ENCODE assay signal across 13 cellular contexts in the genomic region with DNA sequence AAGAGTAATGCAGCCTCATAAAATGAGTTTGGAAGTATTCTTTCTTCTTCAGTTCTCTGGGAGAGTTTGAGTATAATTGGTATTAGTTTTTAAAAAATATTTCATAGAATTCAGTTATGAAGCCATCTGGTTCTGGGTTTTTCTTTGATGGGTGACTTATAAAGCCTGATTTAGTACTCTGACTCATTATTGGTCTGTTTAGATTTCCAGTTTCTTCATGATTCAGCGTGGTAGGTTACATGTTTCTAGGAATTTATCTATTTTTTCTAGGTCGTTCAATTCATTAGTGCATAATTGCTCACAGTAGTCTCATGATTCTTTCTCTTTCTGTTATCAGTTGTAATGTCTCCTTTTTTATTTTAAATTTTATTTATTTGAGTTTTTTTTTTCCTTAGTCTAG.
A peak's percentile ranks its signal among the peaks of the same experiment; 100 is the strongest.
DNase-seq lines count a peak whose midpoint lies in the region; ATAC-seq, FAIRE-seq and TF ChIP-seq lines count a peak whose summit lies in the region.
"Had no signal": no experiment of that assay in that cellular context is flagged by ENCODE, and none has a peak within 500 bp of the region (broad histone marks: within the 10 kb centered on the region; RNA-seq: fewer than 3 reads in every experiment).

No MANE protein-coding gene starts in this region.

- no peak for TF ChIP-seq POLR2A in body of pancreas (IDR thresholded peaks at IDR 0.05)
- no peak for TF ChIP-seq POLR2A in HepG2 (IDR thresholded peaks at IDR 0.05; ENCODE audit: insufficient read depth in 1 of 2, low read depth in 2 of 2, low read length in 2 of 2)

- H3K9me2 ChIP-seq in SK-N-SH: no peaks in the 10 kb centered on the region; the same call in 1 of the 2 replicates

- H3K79me2 ChIP-seq in SK-N-SH (ENCODE audit: insufficient read depth) (no peaks in the 10 kb centered on the region), HepG2 (ENCODE audit: insufficient read depth, low read length) (no peaks in the 10 kb centered on the region)

- 15% methylated on average over 2 of the region's 2 CpGs for WGBS in SK-N-SH (ENCODE audit: low lambda C conversion rate)
- 37 to 38% methylated on average over 2 of the region's 2 CpGs for WGBS in body of pancreas, 2 donors
- 4% methylated on average over 2 of the region's 2 CpGs for WGBS in HepG2 (ENCODE audit: low lambda C conversion rate)

- CTCF ChIA-PET in SK-N-SH (lab: Yijun Ruan, JAX) (interaction anchor here (0.7 to 0.9 kb wide), 2 partner anchors 8 to 391 kb away, joined by 3 read pairs; no protein-coding TSS in a partner anchor), HepG2 (lab: Yijun Ruan, JAX; ENCODE audit: low intra/inter-chr PET ratio, low total read pairs) (no interaction called here)

- DNase-seq in SK-N-SH: no peak
- DNase-seq in fibroblast of pulmonary artery (ENCODE audit: low read depth): peak; percentile 41
- no peak for DNase-seq in body of pancreas
- no peak for DNase-seq in WERI-Rb-1
- no peak for DNase-seq in occipital lobe (lab: John Stamatoyannopoulos, UW)
- DNase-seq in HepG2 (ENCODE audit: low spot score): no peak
- DNase-seq: activated CD8-positive, alpha-beta memory T cell treated with anti-CD3 and anti-CD28 coated beads for 24 hours; activated naive CD4-positive, alpha-beta T cell treated with anti-CD3 and anti-CD28 coated beads, Interleukin-2, amount 10 ng/mL, durations not matched to agents 7 days and 5 days; colonic mucosa; glutamatergic neuron; T-helper 2 cell had no signal

- H3K9me3 ChIP-seq in SK-N-SH (no peaks in the 10 kb centered on the region), body of pancreas (no peaks in the 10 kb centered on the region), WERI-Rb-1 (ENCODE audit: severe bottlenecking) (no peaks in the 10 kb centered on the region), HepG2 (ENCODE audit: low read length) (no peaks in the 10 kb centered on the region)
- H3K9me3 ChIP-seq: colonic mucosa had no signal

- H3K27me3 ChIP-seq in SK-N-SH (ENCODE audit: insufficient read depth) (no peaks in the 10 kb centered on the region; the same call in 1 of the 2 replicates), body of pancreas (no peaks in the 10 kb centered on the region), WERI-Rb-1 (ENCODE audit: insufficient read depth, low read depth, severe bottlenecking) (no peaks in the 10 kb centered on the region), HepG2 (ENCODE audit: control insufficient read depth in 1 of 2, insufficient read depth in 2 of 2, low read length in 2 of 2) (no peaks in the 10 kb centered on the region)
- H3K27me3 ChIP-seq: colonic mucosa had no signal

- TF ChIP-seq EP300 in SK-N-SH (IDR thresholded peaks at IDR 0.05; ENCODE audit: borderline replicate concordance in 1 of 2, low read depth in 1 of 2, low read length in 1 of 2) (no peak), HepG2 (IDR thresholded peaks at IDR 0.05; ENCODE audit: low read depth in 2 of 2, low read length in 2 of 2) (no peak), HepG2 (CRISPR knock-in tag; IDR thresholded peaks at IDR 0.05; ENCODE audit: borderline replicate concordance) (no peak)

- H3K4me1 ChIP-seq in SK-N-SH (ENCODE audit: control insufficient read depth in 1 of 2, insufficient read depth in 2 of 2, low read depth in 1 of 2, low read length in 1 of 2): no peaks in the 10 kb centered on the region
- H3K4me1 ChIP-seq in body of pancreas: no peaks in the 10 kb centered on the region
- H3K4me1 ChIP-seq in HepG2 (ENCODE audit: insufficient read depth, low read length): no peaks in the 10 kb centered on the region
- H3K4me1 ChIP-seq: colonic mucosa had no signal

- H3F3A ChIP-seq in SK-N-SH (replicated peaks; ENCODE audit: insufficient read depth): no peaks in the 10 kb centered on the region

- H2AFZ ChIP-seq in SK-N-SH (ENCODE audit: low read depth) (no peak overlapping the region), HepG2 (ENCODE audit: low read length) (no peak overlapping the region)

- POLR2A ChIA-PET in SK-N-SH (lab: Yijun Ruan, JAX): no interaction called here
- POLR2A ChIA-PET in HepG2 (lab: Yijun Ruan, JAX): no interaction called here

- no peak overlapping the region for H3K9ac ChIP-seq in SK-N-SH
- H3K9ac ChIP-seq in HepG2 (ENCODE audit: insufficient read depth, low read depth, low read length): no peak overlapping the region

- no peak for TF ChIP-seq CTCF in 22Rv1 (IDR thresholded peaks at IDR 0.05)
- no peak for TF ChIP-seq CTCF in SK-N-SH (IDR thresholded peaks at IDR 0.05)
- TF ChIP-seq CTCF in fibroblast of pulmonary artery (IDR thresholded peaks at IDR 0.05; ENCODE audit: low read length, missing control alignments): no peak
- no peak for TF ChIP-seq CTCF in body of pancreas (IDR thresholded peaks at IDR 0.05)
- no peak for TF ChIP-seq CTCF in WERI-Rb-1 (IDR thresholded peaks at IDR 0.05; ENCODE audit: low read depth, low read length)
- no peak for TF ChIP-seq CTCF in HepG2 (CRISPR knock-in tag; IDR thresholded peaks at IDR 0.05)

- H3K27ac ChIP-seq in 22Rv1: peak overlapping the region; percentile 87
- H3K27ac ChIP-seq in SK-N-SH (ENCODE audit: low read depth in 2 of 2, low read length in 1 of 2): no peak overlapping the region
- no peak overlapping the region for H3K27ac ChIP-seq in body of pancreas
- no peak overlapping the region for H3K27ac ChIP-seq in WERI-Rb-1
- H3K27ac ChIP-seq in HepG2 (ENCODE audit: extremely low read length, insufficient read depth, low read length): no peak overlapping the region
- H3K27ac ChIP-seq: colonic mucosa had no signal

- H4K20me1 ChIP-seq in SK-N-SH (ENCODE audit: insufficient read depth): no peaks in the 10 kb centered on the region
- H4K20me1 ChIP-seq in HepG2 (ENCODE audit: insufficient read depth, low read length): no peaks in the 10 kb centered on the region

- no peak for FAIRE-seq in HepG2 (lab: Jason Lieb, UNC)

- no peak overlapping the region for H3K4me3 ChIP-seq in SK-N-SH (ENCODE audit: low read depth in 2 of 2, low read length in 1 of 2)
- no peak overlapping the region for H3K4me3 ChIP-seq in fibroblast of pulmonary artery (replicated peaks; ENCODE audit: low read depth, low read length)
- no peak overlapping the region for H3K4me3 ChIP-seq in body of pancreas
- no peak overlapping the region for H3K4me3 ChIP-seq in WERI-Rb-1 (ENCODE audit: low read depth, low read length)
- no peak overlapping the region for H3K4me3 ChIP-seq in HepG2 (replicated peaks in 1 of 3; ENCODE audit: insufficient read depth in 1 of 3, low read depth in 2 of 3, low read length in 3 of 3)
- H3K4me3 ChIP-seq: colonic mucosa had no signal

- peak; percentile 55 for ATAC-seq in GM18511 (IDR thresholded peaks at IDR 0.05; ENCODE audit: unreplicated experiment)
- no peak for ATAC-seq in body of pancreas
- no peak for ATAC-seq in HepG2

- in situ Hi-C loops in HepG2 (cut with HindIII; ENCODE audit: extremely low pct_ligation_motif_present, low pct_unique_long_range_greater_than_20kb): no loop called here

- no peak for TF ChIP-seq RAD21 in SK-N-SH (IDR thresholded peaks at IDR 0.05; ENCODE audit: low read length)
- no peak for TF ChIP-seq RAD21 in HepG2 (CRISPR knock-in tag; IDR thresholded peaks at IDR 0.05)

- intact Hi-C loops in body of pancreas (cut with DNase I): no loop called here
- intact Hi-C loops in HepG2 (cut with micrococcal nuclease; ENCODE audit: unreplicated experiment): no loop called here

- H3K36me3 ChIP-seq in SK-N-SH (replicated peaks in 1 of 2; ENCODE audit: control insufficient read depth in 1 of 2, insufficient read depth in 2 of 2, low read length in 1 of 2): no peaks in the 10 kb centered on the region
- no peaks in the 10 kb centered on the region for H3K36me3 ChIP-seq in body of pancreas (replicated peaks in 1 of 2; ENCODE audit: insufficient read depth in 1 of 2, low read depth in 2 of 2)
- H3K36me3 ChIP-seq in WERI-Rb-1: no peaks in the 10 kb centered on the region
- no peaks in the 10 kb centered on the region for H3K36me3 ChIP-seq in HepG2 (replicated peaks in 1 of 2; ENCODE audit: control insufficient read depth in 1 of 2, insufficient read depth in 2 of 2, low read length in 2 of 2)
- H3K36me3 ChIP-seq: colonic mucosa had no signal

- H3K4me2 ChIP-seq in SK-N-SH: peak overlapping the region; percentile 32; the same call in 1 of the 2 replicates
- H3K4me2 ChIP-seq in HepG2 (ENCODE audit: low read depth, low read length): no peak overlapping the region

- no TSS peak for BruUV-seq in HepG2 (replicated peaks; lab: Mats Ljungman, UMichigan)

TF ChIP-seq in SK-N-SH, 30 proteins besides CTCF, POLR2A, EP300 and RAD21 (continues in another document):
- TF ChIP-seq RXRA (IDR thresholded peaks at IDR 0.05; ENCODE audit: borderline replicate concordance, low read depth): no peak
- TF ChIP-seq, protein P1, sequence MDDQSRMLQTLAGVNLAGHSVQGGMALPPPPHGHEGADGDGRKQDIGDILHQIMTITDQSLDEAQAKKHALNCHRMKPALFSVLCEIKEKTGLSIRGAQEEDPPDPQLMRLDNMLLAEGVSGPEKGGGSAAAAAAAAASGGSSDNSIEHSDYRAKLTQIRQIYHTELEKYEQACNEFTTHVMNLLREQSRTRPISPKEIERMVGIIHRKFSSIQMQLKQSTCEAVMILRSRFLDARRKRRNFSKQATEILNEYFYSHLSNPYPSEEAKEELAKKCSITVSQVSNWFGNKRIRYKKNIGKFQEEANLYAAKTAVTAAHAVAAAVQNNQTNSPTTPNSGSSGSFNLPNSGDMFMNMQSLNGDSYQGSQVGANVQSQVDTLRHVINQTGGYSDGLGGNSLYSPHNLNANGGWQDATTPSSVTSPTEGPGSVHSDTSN (IDR thresholded peaks at IDR 0.05): no peak
- TF ChIP-seq SIN3A (IDR thresholded peaks at IDR 0.05; ENCODE audit: borderline replicate concordance, low read depth, low read length): no peak
- no peak for TF ChIP-seq JUND (IDR thresholded peaks at IDR 0.05)
- TF ChIP-seq SMC3 (IDR thresholded peaks at IDR 0.05; ENCODE audit: low read depth, low read length): no peak
- no peak for TF ChIP-seq YY1 (IDR thresholded peaks at IDR 0.05; ENCODE audit: low read depth)

TF ChIP-seq in HepG2, 621 proteins besides CTCF, POLR2A, EP300 and RAD21 (continues in another document):
- TF ChIP-seq, protein P2, sequence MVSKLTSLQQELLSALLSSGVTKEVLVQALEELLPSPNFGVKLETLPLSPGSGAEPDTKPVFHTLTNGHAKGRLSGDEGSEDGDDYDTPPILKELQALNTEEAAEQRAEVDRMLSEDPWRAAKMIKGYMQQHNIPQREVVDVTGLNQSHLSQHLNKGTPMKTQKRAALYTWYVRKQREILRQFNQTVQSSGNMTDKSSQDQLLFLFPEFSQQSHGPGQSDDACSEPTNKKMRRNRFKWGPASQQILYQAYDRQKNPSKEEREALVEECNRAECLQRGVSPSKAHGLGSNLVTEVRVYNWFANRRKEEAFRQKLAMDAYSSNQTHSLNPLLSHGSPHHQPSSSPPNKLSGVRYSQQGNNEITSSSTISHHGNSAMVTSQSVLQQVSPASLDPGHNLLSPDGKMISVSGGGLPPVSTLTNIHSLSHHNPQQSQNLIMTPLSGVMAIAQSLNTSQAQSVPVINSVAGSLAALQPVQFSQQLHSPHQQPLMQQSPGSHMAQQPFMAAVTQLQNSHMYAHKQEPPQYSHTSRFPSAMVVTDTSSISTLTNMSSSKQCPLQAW (CRISPR knock-in tag; IDR thresholded peaks at IDR 0.05): no peak
- TF ChIP-seq MXI1 (IDR thresholded peaks at IDR 0.05; ENCODE audit: borderline replicate concordance, low read depth, low read length): no peak
- no peak for TF ChIP-seq TBX3 (IDR thresholded peaks at IDR 0.05; ENCODE audit: borderline replicate concordance)
- TF ChIP-seq ZBTB1 (CRISPR knock-in tag; IDR thresholded peaks at IDR 0.05; ENCODE audit: borderline replicate concordance): no peak
- TF ChIP-seq ZNF557 (CRISPR knock-in tag; IDR thresholded peaks at IDR 0.05): no peak
